Comparison of ENCODE assay signal across 7 cellular contexts in genomic region chr16:67154578-67155304, GRCh38. TPM values are rescaled to one million over a fixed set of nuclear protein-coding genes. Genes with fewer than 3 reads are reported as not detected.
DNase-seq lines count a peak whose midpoint lies in the region; TF ChIP-seq lines count a peak whose summit lies in the region.

No MANE protein-coding gene starts in this region.

- TF ChIP-seq CTCF in LNCaP clone FGC (IDR thresholded peaks at IDR 0.05; ENCODE audit: control insufficient read depth, extremely low read depth, insufficient read depth) = no peak

- peak overlapping the region; percentile 31 for H3K23ac ChIP-seq in neuronal stem cell (ENCODE audit: low read depth, low read length, poor library complexity)

- no peak overlapping the region for H4K8ac ChIP-seq in neuronal stem cell (ENCODE audit: low read depth, low read length)

- H3K36me3 ChIP-seq in CD8-positive, alpha-beta memory T cell (ENCODE audit: insufficient read depth, low read length) = no peaks in the 10 kb centered on the region
- no peaks in the 10 kb centered on the region for H3K36me3 ChIP-seq in duodenal mucosa (ENCODE audit: control insufficient read depth in 1 of 2, insufficient read depth in 2 of 2, low read length in 2 of 2)
- H3K36me3 ChIP-seq in neuronal stem cell (replicated peaks in 1 of 2; ENCODE audit: control insufficient read depth in 2 of 2, insufficient read depth in 2 of 2, low read length in 2 of 2) = no peaks in the 10 kb centered on the region

- no CpG with 5 or more reads among the region's 61 CpGs for WGBS in neuronal stem cell (ENCODE audit: extremely low coverage in 2 of 2, insufficient read length in 2 of 2, insufficient replicate concordance in 1 of 2), 2 donors

- H3K27ac Mint-ChIP-seq in CD8-positive, alpha-beta memory T cell = peak overlapping the region in 4 of 8 donors; percentile 17 to 98 (median 63)

- H2BK5ac ChIP-seq in neuronal stem cell (ENCODE audit: low read length) = peak overlapping the region; percentile 13

- no peak overlapping the region for H2BK120ac ChIP-seq in neuronal stem cell (ENCODE audit: low read depth, low read length)

- no peak overlapping the region for H3K4me3 ChIP-seq in CD8-positive, alpha-beta memory T cell (ENCODE audit: low read length)
- H3K4me3 ChIP-seq in LNCaP clone FGC (ENCODE audit: low read depth, low read length) = peak overlapping the region; percentile 32
- H3K4me3 ChIP-seq in duodenal mucosa (ENCODE audit: low read depth in 1 of 2, low read length in 2 of 2) = peak overlapping the region; percentile 21 to 29
- H3K4me3 ChIP-seq in neuronal stem cell (ENCODE audit: low read length in 2 of 2) = peak overlapping the region; percentile 33 to 56

- peak overlapping the region; percentile 48 to 89 (median 73) for H3K4me3 Mint-ChIP-seq in CD8-positive, alpha-beta memory T cell

- H3K4me2 ChIP-seq in neuronal stem cell (ENCODE audit: insufficient read depth, low read length, poor library complexity, severe bottlenecking) = peak overlapping the region; percentile 64

- peaks cover 54 to 69% (median 56%) of the 10 kb centered on the region in 3 donors for H3K4me1 Mint-ChIP-seq in CD8-positive, alpha-beta memory T cell

- H3K27ac ChIP-seq in CD8-positive, alpha-beta memory T cell (ENCODE audit: low read depth, low read length) = no peak overlapping the region
- H3K27ac ChIP-seq in duodenal mucosa (ENCODE audit: low read depth, low read length) (no peak overlapping the region), neuronal stem cell (replicated peaks; ENCODE audit: low read length) (no peak overlapping the region)

- peaks cover 41% of the 10 kb centered on the region for H3K4me1 ChIP-seq in CD8-positive, alpha-beta memory T cell (ENCODE audit: insufficient read depth, low read length)
- H3K4me1 ChIP-seq in duodenal mucosa (ENCODE audit: control insufficient read depth in 1 of 2, insufficient read depth in 2 of 2, low read length in 2 of 2) (peaks cover 30 to 46% of the 10 kb centered on the region in 2 donors), neuronal stem cell (ENCODE audit: control insufficient read depth in 2 of 2, insufficient read depth in 1 of 2, low read depth in 1 of 2, low read length in 2 of 2) (peaks cover 6 to 8% of the 10 kb centered on the region in 2 donors)

- no peak overlapping the region for H3K4ac ChIP-seq in neuronal stem cell (ENCODE audit: low read length)

- H2AK5ac ChIP-seq in neuronal stem cell (ENCODE audit: low read depth, low read length) = peak overlapping the region; percentile 52

- no peaks in the 10 kb centered on the region for H3K27me3 Mint-ChIP-seq in CD8-positive, alpha-beta memory T cell

- H3K18ac ChIP-seq in neuronal stem cell (ENCODE audit: low read length) = peak overlapping the region; percentile 52

- CTCF ChIA-PET in CD8-positive, alpha-beta memory T cell (lab: Charles Lee) = interaction anchor here (0.5 to 17.6 kb wide), 56 partner anchors 8 to 326 kb away, joined by 3 to 205 read pairs (median 4); partner anchors contain the start of genes ATP6V0D1, CBFB, EXOC3L1 and FBXL8

- no peak overlapping the region for H2BK12ac ChIP-seq in neuronal stem cell (ENCODE audit: low read length)

- H4K91ac ChIP-seq in neuronal stem cell (ENCODE audit: low read depth, low read length, poor library complexity) = no peak overlapping the region

- H3K9me3 Mint-ChIP-seq in CD8-positive, alpha-beta memory T cell = no peaks in the 10 kb centered on the region

- H3K9ac ChIP-seq in duodenal mucosa (ENCODE audit: low read depth in 1 of 2, low read length in 2 of 2) (no peak overlapping the region), neuronal stem cell (ENCODE audit: low read depth, low read length, poor library complexity) (peak overlapping the region; percentile 53)

- peak overlapping the region; percentile 88 for H2AFZ ChIP-seq in neuronal stem cell (ENCODE audit: low read length)

- no peak overlapping the region for H3K14ac ChIP-seq in neuronal stem cell (ENCODE audit: low read length)

- POLR2A ChIA-PET in CD8-positive, alpha-beta memory T cell (lab: Charles Lee) = interaction anchor here (0.5 to 2.1 kb wide), 6 partner anchors 15 to 141 kb away, joined by 3 to 10 read pairs (median 4); partner anchors contain the start of genes CBFB and NOL3

- peaks cover 0 to 12% (median 0%) of the 10 kb centered on the region in 3 donors for H3K36me3 Mint-ChIP-seq in CD8-positive, alpha-beta memory T cell

- DNase-seq in CD8-positive, alpha-beta memory T cell = no peak
- no peak for DNase-seq in LNCaP clone FGC (ENCODE audit: low read depth)
- DNase-seq in neuronal stem cell (ENCODE audit: low spot score) = no peak
- no peak for DNase-seq in DMS153 (lab: John Stamatoyannopoulos, UW)
- DNase-seq in NCI-H510A (lab: John Stamatoyannopoulos, UW) = no peak
- DNase-seq in stimulated activated CD4-positive, alpha-beta T cell treated with anti-CD3 and anti-CD28 coated beads, Interleukin-12 subunit alpha, Interleukin-12 subunit beta, amount 100 ng/mL, for 4 hours = no peak

- H2BK15ac ChIP-seq in neuronal stem cell (ENCODE audit: low read length) = peak overlapping the region; percentile 58

- peaks cover 2% of the 10 kb centered on the region for H3K79me1 ChIP-seq in neuronal stem cell (ENCODE audit: low read depth, low read length)

- H3K27me3 ChIP-seq in CD8-positive, alpha-beta memory T cell (ENCODE audit: insufficient read depth, low read length, poor library complexity, severe bottlenecking) = no peaks in the 10 kb centered on the region
- H3K27me3 ChIP-seq in duodenal mucosa (ENCODE audit: control insufficient read depth in 1 of 2, insufficient read depth in 2 of 2, low read length in 2 of 2) = no peaks in the 10 kb centered on the region
- H3K27me3 ChIP-seq in neuronal stem cell (ENCODE audit: control insufficient read depth in 3 of 3, insufficient read depth in 3 of 3, low read depth in 1 of 3, low read length in 3 of 3) = peaks cover 59 to 96% (median 83%) of the 10 kb centered on the region in 3 experiments

- H3K9me3 ChIP-seq in CD8-positive, alpha-beta memory T cell (ENCODE audit: low read length) = no peaks in the 10 kb centered on the region
- H3K9me3 ChIP-seq in duodenal mucosa (ENCODE audit: control insufficient read depth in 1 of 2, low read length in 2 of 2) (no peaks in the 10 kb centered on the region), neuronal stem cell (replicated peaks in 1 of 2; ENCODE audit: control insufficient read depth in 2 of 2, insufficient read depth in 1 of 2, low read depth in 1 of 2, low read length in 2 of 2) (peaks cover 0 to 1% of the 10 kb centered on the region in 2 donors)

RNA-seq across cellular contexts. Expression of gene B3GNT9, which starts 3.9 kb away (rescaled TPM):
- 1 to 10 TPM; 2.4 to 2.7 TPM for total RNA-seq in CD8-positive, alpha-beta memory T cell
- 5.0 TPM for polyA plus RNA-seq in CD8-positive, alpha-beta memory T cell
- polyA plus RNA-seq in neuronal stem cell (2013, experiment 1 of 2) = 2.0 TPM
- 2.0 TPM for polyA plus RNA-seq in neuronal stem cell (2013, experiment 2 of 2)

RNA-seq across cellular contexts. Expression of gene TRADD, which starts 5.0 kb away (rescaled TPM):
- total RNA-seq in CD8-positive, alpha-beta memory T cell = 10 to 100 TPM; 23.8 to 28.7 TPM
- 141 TPM for polyA plus RNA-seq in CD8-positive, alpha-beta memory T cell
- 0.13 TPM for polyA plus RNA-seq in neuronal stem cell (2013, experiment 1 of 2)
- polyA plus RNA-seq in neuronal stem cell (2013, experiment 2 of 2) = 0.12 TPM

RNA-seq across cellular contexts. Expression of gene FBXL8, which starts 5.0 kb away (rescaled TPM):
- total RNA-seq in CD8-positive, alpha-beta memory T cell = 10 to 100 TPM; 10.5 to 14.3 TPM
- polyA plus RNA-seq in CD8-positive, alpha-beta memory T cell = 11.6 TPM
- 0.06 TPM for polyA plus RNA-seq in neuronal stem cell (2013, experiment 1 of 2)
- polyA plus RNA-seq in neuronal stem cell (2013, experiment 2 of 2) = 0.10 TPM

RNA-seq across cellular contexts. Expression of gene HSF4, which starts 9.8 kb away (rescaled TPM):
- 10 to 100 TPM; 11.6 to 13.3 TPM for total RNA-seq in CD8-positive, alpha-beta memory T cell
- not detected for polyA plus RNA-seq in CD8-positive, alpha-beta memory T cell
- 0.36 TPM for polyA plus RNA-seq in neuronal stem cell (2013, experiment 1 of 2)
- polyA plus RNA-seq in neuronal stem cell (2013, experiment 2 of 2) = 0.48 TPM

RNA-seq across cellular contexts. Expression of gene NOL3, which starts 15.6 kb away (rescaled TPM):
- 1 to 10 TPM; 2.1 to 2.3 TPM for total RNA-seq in CD8-positive, alpha-beta memory T cell
- polyA plus RNA-seq in CD8-positive, alpha-beta memory T cell = 0.91 TPM
- 2.7 TPM for polyA plus RNA-seq in neuronal stem cell (2013, experiment 1 of 2)
- polyA plus RNA-seq in neuronal stem cell (2013, experiment 2 of 2) = 2.2 TPM
